ENCODE assay signal across 22 cellular contexts in genomic region chr5:15209053-15209762, GRCh38.
DNase-seq lines count a peak whose midpoint lies in the region; ATAC-seq, FAIRE-seq and TF ChIP-seq lines count a peak whose summit lies in the region.
"Had no signal": no experiment of that assay in that cellular context is flagged by ENCODE, and none has a peak within 500 bp of the region (broad histone marks: within the 10 kb centered on the region; RNA-seq: fewer than 3 reads in every experiment).

No MANE protein-coding gene starts in this region.

- H3K4ac ChIP-seq in IMR-90 (ENCODE audit: low read depth, low read length): no peak overlapping the region

- H3K27me3 ChIP-seq in IMR-90 (ENCODE audit: control insufficient read depth, insufficient read depth, low read length): peaks cover 2% of the 10 kb centered on the region; the same call in 1 of the 2 replicates
- no peaks in the 10 kb centered on the region for H3K27me3 ChIP-seq in SK-N-SH (ENCODE audit: insufficient read depth)

- no peak overlapping the region for H2AK9ac ChIP-seq in IMR-90 (replicated peaks; ENCODE audit: low read depth, low read length, poor library complexity)

- H3K4me1 Mint-ChIP-seq in activated T-helper 1 cell treated with anti-CD3 and anti-CD28 coated beads, Interleukin-12 subunit alpha, Interleukin-12 subunit beta, Interleukin-2, Interleukin-4 antibody, amounts not matched to agents 30 ng/mL and 10 ng/mL and 1 ng/mL, durations not matched to agents 14 hours and 24 hours and 36 hours (ENCODE audit: low read depth): no peaks in the 10 kb centered on the region
- no peaks in the 10 kb centered on the region for H3K4me1 Mint-ChIP-seq in mesothelial cell of epicardium
- H3K4me1 Mint-ChIP-seq: IgD-negative memory B cell, T-cell had no signal

- H3K9me3 ChIP-seq in A549 (no peaks in the 10 kb centered on the region), IMR-90 (ENCODE audit: control insufficient read depth, insufficient read depth, low read length) (no peaks in the 10 kb centered on the region), SK-N-SH (no peaks in the 10 kb centered on the region)
- H3K9me3 ChIP-seq: SJSA1 had no signal

- H2BK5ac ChIP-seq in IMR-90 (ENCODE audit: low read depth, low read length, poor library complexity, severe bottlenecking): no peak overlapping the region

- no peak overlapping the region for H4K8ac ChIP-seq in IMR-90 (ENCODE audit: low read depth in 2 of 2, low read length in 2 of 2)

- H3K4me2 ChIP-seq in A549 (no peak overlapping the region), IMR-90 (ENCODE audit: low read depth, low read length) (peak overlapping the region; percentile 50; the same call in 1 of the 2 replicates), SK-N-SH (no peak overlapping the region)

- no peak for DNase-seq in A549 (ENCODE audit: low read depth in 1 of 2, low spot score in 1 of 2)
- no peak for DNase-seq in IMR-90
- peak; percentile 3 for DNase-seq in SK-N-SH
- peak; percentile 2 for DNase-seq in fibroblast of the aortic adventitia (ENCODE audit: low read depth)
- DNase-seq in activated T-helper 1 cell treated with anti-CD3 and anti-CD28 coated beads, Interleukin-12 subunit alpha, Interleukin-12 subunit beta, Interleukin-2, Interleukin-4 antibody, amounts not matched to agents 30 ng/mL and 10 ng/mL and 1 ng/mL, durations not matched to agents 14 hours and 24 hours and 36 hours (ENCODE audit: low spot score): no peak
- DNase-seq in kidney glomerular epithelial cell (lab: John Stamatoyannopoulos, UW): no peak
- DNase-seq in mesothelial cell of epicardium (ENCODE audit: low spot score in 2 of 2, unreplicated experiment in 2 of 2): no peak
- DNase-seq: AML-193, DND-41, H7, HFFc6, Kasumi-1, MM.1S, NCI-H1092, NCI-H1436 treated with DMSO at 0.1 percent for 48 hours, NCI-H2029 treated with DMSO at 0.1 percent for 48 hours, NCI-H526, T-cell had no signal

- no peak for TF ChIP-seq CTCF in A549 (IDR thresholded peaks at IDR 0.05)
- TF ChIP-seq CTCF in IMR-90 (conservative IDR thresholded peaks at IDR 0.05; ENCODE audit: low read depth, low read length): no peak
- no peak for TF ChIP-seq CTCF in SK-N-SH (IDR thresholded peaks at IDR 0.05)
- no peak for TF ChIP-seq CTCF in fibroblast of the aortic adventitia (IDR thresholded peaks at IDR 0.05; ENCODE audit: insufficient read depth, low read length)
- TF ChIP-seq CTCF in mesothelial cell of epicardium (IDR thresholded peaks at IDR 0.05; ENCODE audit: unreplicated experiment): no peak

- no peak overlapping the region for H3K14ac ChIP-seq in IMR-90 (replicated peaks; ENCODE audit: low read depth, low read length)

- CTCF ChIA-PET in A549 (lab: Yijun Ruan, JAX): no interaction called here
- CTCF ChIA-PET in IMR-90 (lab: Yijun Ruan, JAX): interaction anchor here (0.6 kb wide), 1 partner anchor 140 kb away, joined by 5 read pairs; no protein-coding TSS in a partner anchor
- CTCF ChIA-PET in SK-N-SH (lab: Yijun Ruan, JAX): interaction anchor here (0.7 kb wide), 1 partner anchor 578 kb away, joined by 3 read pairs; no protein-coding TSS in a partner anchor

- dilution Hi-C loops in IMR-90 (cut with HindIII; ENCODE audit: low sequenced_read_pairs, unreplicated experiment): no loop called here

- intact Hi-C loops in IMR-90 (cut with micrococcal nuclease): no loop called here
- intact Hi-C loops in activated T-helper 1 cell treated with anti-CD3 and anti-CD28 coated beads, Interleukin-12 subunit alpha, Interleukin-12 subunit beta, Interleukin-2, Interleukin-4 antibody, amounts not matched to agents 30 ng/mL and 10 ng/mL and 1 ng/mL, durations not matched to agents 14 hours and 24 hours and 36 hours (cut with micrococcal nuclease): no loop called here

- TF ChIP-seq RAD21 in A549 (conservative IDR thresholded peaks at IDR 0.05 in 1 of 2, IDR thresholded peaks at IDR 0.05 in 1 of 2): no peak
- TF ChIP-seq RAD21 in IMR-90 (IDR thresholded peaks at IDR 0.05; ENCODE audit: low read length): no peak
- no peak for TF ChIP-seq RAD21 in SK-N-SH (IDR thresholded peaks at IDR 0.05; ENCODE audit: low read length)

- no peak overlapping the region for H2BK120ac ChIP-seq in IMR-90 (ENCODE audit: low read depth, low read length)

- H3K27me3 Mint-ChIP-seq in activated T-helper 1 cell treated with anti-CD3 and anti-CD28 coated beads, Interleukin-12 subunit alpha, Interleukin-12 subunit beta, Interleukin-2, Interleukin-4 antibody, amounts not matched to agents 30 ng/mL and 10 ng/mL and 1 ng/mL, durations not matched to agents 14 hours and 24 hours and 36 hours (ENCODE audit: insufficient read depth): no peaks in the 10 kb centered on the region
- no peaks in the 10 kb centered on the region for H3K27me3 Mint-ChIP-seq in mesothelial cell of epicardium (ENCODE audit: low read depth)
- H3K27me3 Mint-ChIP-seq: IgD-negative memory B cell, T-cell had no signal

- ATAC-seq in A549 (no peak), IMR-90 (ENCODE audit: low read depth) (peak; percentile 32; the same call in 1 of the 2 replicates)
- ATAC-seq: T-cell had no signal

- H3K27ac ChIP-seq in A549: no peak overlapping the region
- no peak overlapping the region for H3K27ac ChIP-seq in IMR-90 (ENCODE audit: insufficient read depth, low read length)
- no peak overlapping the region for H3K27ac ChIP-seq in SK-N-SH (ENCODE audit: low read depth in 2 of 2, low read length in 1 of 2)
- H3K27ac ChIP-seq: C4-2B, SJSA1 had no signal

- H3K9me1 ChIP-seq in IMR-90 (ENCODE audit: insufficient read depth, low read length): no peaks in the 10 kb centered on the region

- WGBS in A549 (ENCODE audit: missing lambda C conversion rate): 16% methylated on average over 3 of the region's 3 CpGs
- WGBS in IMR-90 (ENCODE audit: extremely low coverage in 2 of 2, insufficient read length in 1 of 2), 2 experiments: no CpG with 5 or more reads among the region's 3 CpGs
- WGBS in SK-N-SH (ENCODE audit: low lambda C conversion rate): 27% methylated on average over 3 of the region's 3 CpGs

- no peaks in the 10 kb centered on the region for H3K36me3 ChIP-seq in IMR-90 (ENCODE audit: control insufficient read depth, insufficient read depth, low read length)
- H3K36me3 ChIP-seq in SK-N-SH (replicated peaks in 1 of 2; ENCODE audit: control insufficient read depth in 1 of 2, insufficient read depth in 2 of 2, low read length in 1 of 2): no peaks in the 10 kb centered on the region
- H3K36me3 ChIP-seq: SJSA1 had no signal

- TF ChIP-seq POLR2A in A549 (IDR thresholded peaks at IDR 0.05; ENCODE audit: low read length): no peak
- no peak for TF ChIP-seq POLR2A in IMR-90 (IDR thresholded peaks at IDR 0.05; ENCODE audit: low read depth, low read length)

- H2BK15ac ChIP-seq in IMR-90 (ENCODE audit: low read depth, low read length): no peak overlapping the region

- H2AFZ ChIP-seq in IMR-90 (replicated peaks; ENCODE audit: low read length, poor library complexity) (no peak overlapping the region), SK-N-SH (ENCODE audit: low read depth) (no peak overlapping the region)

- FAIRE-seq in A549 (lab: Jason Lieb, UNC): no peak
- FAIRE-seq: D721Med had no signal

- H3F3A ChIP-seq in SK-N-SH (replicated peaks; ENCODE audit: insufficient read depth): no peaks in the 10 kb centered on the region

- H3K9me3 Mint-ChIP-seq in activated T-helper 1 cell treated with anti-CD3 and anti-CD28 coated beads, Interleukin-12 subunit alpha, Interleukin-12 subunit beta, Interleukin-2, Interleukin-4 antibody, amounts not matched to agents 30 ng/mL and 10 ng/mL and 1 ng/mL, durations not matched to agents 14 hours and 24 hours and 36 hours: peaks cover 6% of the 10 kb centered on the region
- H3K9me3 Mint-ChIP-seq in mesothelial cell of epicardium: peaks cover 11% of the 10 kb centered on the region

- no peak overlapping the region; the same call in 1 of the 2 replicates for H4K5ac ChIP-seq in IMR-90 (ENCODE audit: low read depth, low read length)

- H3K4me3 ChIP-seq in A549 (no peak overlapping the region), IMR-90 (ENCODE audit: insufficient read depth, low read depth, low read length) (no peak overlapping the region), SK-N-SH (ENCODE audit: low read depth in 2 of 2, low read length in 1 of 2) (no peak overlapping the region), fibroblast of the aortic adventitia (ENCODE audit: low read depth, low read length) (no peak overlapping the region)
- H3K4me3 ChIP-seq: SJSA1 had no signal

- H3K27ac Mint-ChIP-seq in activated T-helper 1 cell treated with anti-CD3 and anti-CD28 coated beads, Interleukin-12 subunit alpha, Interleukin-12 subunit beta, Interleukin-2, Interleukin-4 antibody, amounts not matched to agents 30 ng/mL and 10 ng/mL and 1 ng/mL, durations not matched to agents 14 hours and 24 hours and 36 hours: no peak overlapping the region
- H3K27ac Mint-ChIP-seq in mesothelial cell of epicardium: no peak overlapping the region
- H3K27ac Mint-ChIP-seq: HFFc6, IgD-negative memory B cell, T-cell had no signal

- BruUV-seq in IMR-90 (replicated peaks; lab: Mats Ljungman, UMichigan): no TSS peak

- no peak overlapping the region for H3K56ac ChIP-seq in IMR-90 (ENCODE audit: extremely low read depth, insufficient read depth, low read length)

- no peak overlapping the region for H2BK20ac ChIP-seq in IMR-90 (ENCODE audit: low read depth, low read length)

- H3K9ac ChIP-seq in IMR-90 (ENCODE audit: low read depth, low read length) (no peak overlapping the region), SK-N-SH (no peak overlapping the region)

- H4K20me1 ChIP-seq in IMR-90 (ENCODE audit: insufficient read depth, low read length) (no peaks in the 10 kb centered on the region), SK-N-SH (ENCODE audit: insufficient read depth) (no peaks in the 10 kb centered on the region)

- H3K4me1 ChIP-seq in A549 (no peaks in the 10 kb centered on the region), IMR-90 (ENCODE audit: control insufficient read depth, insufficient read depth, low read length) (peaks cover 2% of the 10 kb centered on the region), SK-N-SH (ENCODE audit: control insufficient read depth in 1 of 2, insufficient read depth in 2 of 2, low read depth in 1 of 2, low read length in 1 of 2) (no peaks in the 10 kb centered on the region; a peak in 1 of 4 replicates)
- H3K4me1 ChIP-seq: SJSA1 had no signal

- H4K91ac ChIP-seq in IMR-90 (ENCODE audit: insufficient read depth, low read depth, low read length): no peak overlapping the region

- TF ChIP-seq EP300 in A549 (IDR thresholded peaks at IDR 0.05): no peak
- TF ChIP-seq EP300 in SK-N-SH (IDR thresholded peaks at IDR 0.05; ENCODE audit: borderline replicate concordance in 1 of 2, low read depth in 1 of 2, low read length in 1 of 2): no peak

- no peaks in the 10 kb centered on the region for H3K9me2 ChIP-seq in SK-N-SH

- no peak overlapping the region for H2AK5ac ChIP-seq in IMR-90 (ENCODE audit: low read depth, low read length)

- POLR2A ChIA-PET in A549 (lab: Yijun Ruan, JAX) (no interaction called here), IMR-90 (lab: Charles Lee; ENCODE audit: unreplicated experiment) (no interaction called here), SK-N-SH (lab: Yijun Ruan, JAX) (no interaction called here)

- no peaks in the 10 kb centered on the region for H3K79me1 ChIP-seq in IMR-90 (ENCODE audit: low read depth in 1 of 2, low read length in 2 of 2)

- no peak overlapping the region for H3K23ac ChIP-seq in IMR-90 (ENCODE audit: low read depth, low read length)

- no peak overlapping the region for H3K4me3 Mint-ChIP-seq in activated T-helper 1 cell treated with anti-CD3 and anti-CD28 coated beads, Interleukin-12 subunit alpha, Interleukin-12 subunit beta, Interleukin-2, Interleukin-4 antibody, amounts not matched to agents 30 ng/mL and 10 ng/mL and 1 ng/mL, durations not matched to agents 14 hours and 24 hours and 36 hours
- H3K4me3 Mint-ChIP-seq in mesothelial cell of epicardium: no peak overlapping the region
- H3K4me3 Mint-ChIP-seq: HFFc6, T-cell had no signal

- no peaks in the 10 kb centered on the region for H3K36me3 Mint-ChIP-seq in activated T-helper 1 cell treated with anti-CD3 and anti-CD28 coated beads, Interleukin-12 subunit alpha, Interleukin-12 subunit beta, Interleukin-2, Interleukin-4 antibody, amounts not matched to agents 30 ng/mL and 10 ng/mL and 1 ng/mL, durations not matched to agents 14 hours and 24 hours and 36 hours (ENCODE audit: low read depth)
- no peaks in the 10 kb centered on the region for H3K36me3 Mint-ChIP-seq in mesothelial cell of epicardium
- H3K36me3 Mint-ChIP-seq: IgD-negative memory B cell, T-cell had no signal

- in situ Hi-C loops in IMR-90 (cut with MboI; ENCODE audit: low sequenced_read_pairs): no loop called here

- H3K18ac ChIP-seq in IMR-90 (ENCODE audit: low read depth, low read length): no peak overlapping the region

- no peaks in the 10 kb centered on the region for H3K79me2 ChIP-seq in SK-N-SH (ENCODE audit: insufficient read depth)

Comparison
In these comparisons a context has a peak if more than half of its experiments do, and no peak if none do; other contexts are left out.
1. DNase-seq: peak in SK-N-SH (single experiment) and fibroblast of the aortic adventitia (single experiment); none in A549 (0 of 2), IMR-90 (single experiment), activated T-helper 1 cell treated with anti-CD3 and anti-CD28 coated beads, Interleukin-12 subunit alpha, Interleukin-12 subunit beta, Interleukin-2, Interleukin-4 antibody, amounts not matched to agents 30 ng/mL and 10 ng/mL and 1 ng/mL, durations not matched to agents 14 hours and 24 hours and 36 hours (single experiment), kidney glomerular epithelial cell (single experiment) and mesothelial cell of epicardium (0 of 2).